ENCODE assay signal across 8 cellular contexts in genomic region chr22:40818747-40819662, GRCh38. TPM values are rescaled to one million over a fixed set of nuclear protein-coding genes. Genes with fewer than 3 reads are reported as not detected.
DNase-seq lines count a peak whose midpoint lies in the region; ATAC-seq, FAIRE-seq and TF ChIP-seq lines count a peak whose summit lies in the region.

Gene SLC25A17 (minus strand): TSS chr22:40819346. CDS start chr22:40819248, 98 bp downstream.

- no peak for TF ChIP-seq POLR2A in vagina (IDR thresholded peaks at IDR 0.05)

- no peak for FAIRE-seq in astrocyte (lab: Jason Lieb, UNC)

- H3K27ac Mint-ChIP-seq in T-helper 2 cell treated with Interferon-gamma antibody and Interleukin-4, amounts not matched to agents 5 μg/mL and 100 μg/mL, for 36 hours = peak within 1 kb of the TSS; percentile 91
- H3K27ac Mint-ChIP-seq in astrocyte (ENCODE audit: unreplicated experiment) = peak within 1 kb of the TSS; percentile 93

- peaks cover 11% of the 10 kb centered on the region for H3K36me3 ChIP-seq in astrocyte (ENCODE audit: insufficient read depth, low read length)
- peaks cover 3% of the 10 kb centered on the region for H3K36me3 ChIP-seq in hepatocyte (replicated peaks; ENCODE audit: insufficient read depth, low read depth)
- H3K36me3 ChIP-seq in vagina = peaks cover 0 to 3% of the 10 kb centered on the region in 2 donors

- H3K4me3 Mint-ChIP-seq in T-helper 2 cell treated with Interferon-gamma antibody and Interleukin-4, amounts not matched to agents 5 μg/mL and 100 μg/mL, for 36 hours = peak within 1 kb of the TSS; percentile 85
- H3K4me3 Mint-ChIP-seq in astrocyte (ENCODE audit: unreplicated experiment) = peak within 1 kb of the TSS; percentile 98

- no peaks in the 10 kb centered on the region for H3K9me2 ChIP-seq in hepatocyte (replicated peaks; ENCODE audit: insufficient read depth)

- H2AFZ ChIP-seq in astrocyte (ENCODE audit: low read depth, low read length) = peak within 1 kb of the TSS; percentile 99
- H2AFZ ChIP-seq in hepatocyte = peak within 1 kb of the TSS; percentile 100

- peaks cover 11% of the 10 kb centered on the region for H3K36me3 Mint-ChIP-seq in T-helper 2 cell treated with Interferon-gamma antibody and Interleukin-4, amounts not matched to agents 5 μg/mL and 100 μg/mL, for 36 hours (ENCODE audit: low read depth)
- H3K36me3 Mint-ChIP-seq in astrocyte (ENCODE audit: low read depth, unreplicated experiment) = peaks cover 3% of the 10 kb centered on the region

- peaks cover 23% of the 10 kb centered on the region for H3K4me1 Mint-ChIP-seq in T-helper 2 cell treated with Interferon-gamma antibody and Interleukin-4, amounts not matched to agents 5 μg/mL and 100 μg/mL, for 36 hours (ENCODE audit: low read depth)
- peaks cover 12% of the 10 kb centered on the region for H3K4me1 Mint-ChIP-seq in astrocyte (ENCODE audit: low read depth, unreplicated experiment)

- peak; percentile 92 for DNase-seq in GM12865 (ENCODE audit: low read depth)
- peak; percentile 5 for DNase-seq in NCI-H187 treated with DMSO at 0.1 percent for 48 hours (lab: John Stamatoyannopoulos, UW)
- DNase-seq in T-helper 2 cell treated with Interferon-gamma antibody and Interleukin-4, amounts not matched to agents 5 μg/mL and 100 μg/mL, for 36 hours (ENCODE audit: low spot score) = peak; percentile 84
- peak; percentile 59 for DNase-seq in astrocyte (ENCODE audit: low read depth)
- DNase-seq in hepatocyte (ENCODE audit: low spot score) = peak; percentile 95
- peak; percentile 53 for DNase-seq in renal cortical epithelial cell (ENCODE audit: low read depth)
- peak in 1 of 2 donors; percentile 91 for DNase-seq in vagina (ENCODE audit: extremely low spot score in 2 of 2)

- TF ChIP-seq CTCF in GM12865 (IDR thresholded peaks at IDR 0.05; ENCODE audit: insufficient read depth, low read depth, low read length, missing control alignments) = peak; percentile 46
- no peak for TF ChIP-seq CTCF in astrocyte (IDR thresholded peaks at IDR 0.05; ENCODE audit: insufficient read depth, low read depth, low read length)
- TF ChIP-seq CTCF in hepatocyte (IDR thresholded peaks at IDR 0.05; ENCODE audit: poor library complexity) = peak; percentile 47
- TF ChIP-seq CTCF in vagina (IDR thresholded peaks at IDR 0.05) = no peak

- H3K4me1 ChIP-seq in astrocyte (ENCODE audit: insufficient read depth, low read length) (peaks cover 6% of the 10 kb centered on the region), hepatocyte (ENCODE audit: insufficient read depth) (peaks cover 6% of the 10 kb centered on the region), vagina (peaks cover 23% of the 10 kb centered on the region)

- ATAC-seq in HG02840 (IDR thresholded peaks at IDR 0.05; ENCODE audit: low FRiP score, unreplicated experiment) = peak; percentile 72

- H3K9me3 ChIP-seq in astrocyte (ENCODE audit: insufficient read depth, low read depth, low read length) = no peaks in the 10 kb centered on the region
- no peaks in the 10 kb centered on the region for H3K9me3 ChIP-seq in hepatocyte (ENCODE audit: low read depth)
- H3K9me3 ChIP-seq in vagina = no peaks in the 10 kb centered on the region

- no peaks in the 10 kb centered on the region for H3K27me3 ChIP-seq in astrocyte (ENCODE audit: insufficient read depth, low read length)
- H3K27me3 ChIP-seq in hepatocyte = no peaks in the 10 kb centered on the region
- no peaks in the 10 kb centered on the region for H3K27me3 ChIP-seq in vagina

- H3K4me3 ChIP-seq in GM12865 (ENCODE audit: low read depth, low read length) (peak within 1 kb of the TSS; percentile 79), astrocyte (ENCODE audit: insufficient read depth, low read depth, low read length) (peak within 1 kb of the TSS; percentile 97), hepatocyte (peak within 1 kb of the TSS; percentile 100), vagina (peak within 1 kb of the TSS; percentile 94 to 97)

- H3K27ac ChIP-seq in astrocyte (ENCODE audit: low read depth, low read length) = peak within 1 kb of the TSS; percentile 70
- peak within 1 kb of the TSS; percentile 90 for H3K27ac ChIP-seq in hepatocyte
- peak within 1 kb of the TSS; percentile 79 for H3K27ac ChIP-seq in vagina

- 2% methylated on average over 45 of the region's 61 CpGs for WGBS in hepatocyte (ENCODE audit: low lambda C conversion rate, missing lambda C conversion rate)

- intact Hi-C loops in vagina (cut with DNase I) = no loop called here

- H3K9me3 Mint-ChIP-seq in T-helper 2 cell treated with Interferon-gamma antibody and Interleukin-4, amounts not matched to agents 5 μg/mL and 100 μg/mL, for 36 hours = no peaks in the 10 kb centered on the region
- no peaks in the 10 kb centered on the region for H3K9me3 Mint-ChIP-seq in astrocyte (ENCODE audit: unreplicated experiment)

- H3K27me3 Mint-ChIP-seq in T-helper 2 cell treated with Interferon-gamma antibody and Interleukin-4, amounts not matched to agents 5 μg/mL and 100 μg/mL, for 36 hours (ENCODE audit: low read depth) = no peaks in the 10 kb centered on the region
- H3K27me3 Mint-ChIP-seq in astrocyte (ENCODE audit: low read depth, unreplicated experiment) = no peaks in the 10 kb centered on the region

- H3K4me2 ChIP-seq in astrocyte (ENCODE audit: low read length) = peak within 1 kb of the TSS; percentile 98
- peak within 1 kb of the TSS; percentile 91 for H3K4me2 ChIP-seq in hepatocyte

- H4K20me1 ChIP-seq in astrocyte (ENCODE audit: insufficient read depth, low read length) = peaks cover 17% of the 10 kb centered on the region
- peaks cover under 1% of the 10 kb centered on the region for H4K20me1 ChIP-seq in hepatocyte (ENCODE audit: insufficient read depth, poor library complexity, severe bottlenecking)

- H3K9ac ChIP-seq in astrocyte (ENCODE audit: low read length) = peak within 1 kb of the TSS; percentile 97

- H3K79me2 ChIP-seq in astrocyte (ENCODE audit: insufficient read depth, low read length) (peaks cover 45% of the 10 kb centered on the region), hepatocyte (peaks cover 44% of the 10 kb centered on the region)

RNA-seq across cellular contexts. Expression of gene SLC25A17, which starts in this region (rescaled TPM):
- total RNA-seq in astrocyte (24.6 and 24.8 TPM in 2 replicates), hepatocyte (15.6 and 20.5 TPM in 2 replicates), renal cortical epithelial cell (27.4 and 31.8 TPM in 2 replicates), vagina (18.4 TPM)
- 21.4 and 24.8 TPM in 2 replicates for polyA plus RNA-seq in hepatocyte

Comparison
In these comparisons a context has a peak if more than half of its experiments do, and no peak if none do; other contexts are left out.
1. CTCF ChIP-seq: peak in GM12865 (single experiment) and hepatocyte (single experiment); none in astrocyte (single experiment) and vagina (0 of 3).
2. Peak in every context shown above with its lines, with median percentiles within 50 percentile points of each other: H3K4me3 ChIP-seq and H3K27ac ChIP-seq.